16 cellular contexts compared by ENCODE assay signal in the genomic region with DNA sequence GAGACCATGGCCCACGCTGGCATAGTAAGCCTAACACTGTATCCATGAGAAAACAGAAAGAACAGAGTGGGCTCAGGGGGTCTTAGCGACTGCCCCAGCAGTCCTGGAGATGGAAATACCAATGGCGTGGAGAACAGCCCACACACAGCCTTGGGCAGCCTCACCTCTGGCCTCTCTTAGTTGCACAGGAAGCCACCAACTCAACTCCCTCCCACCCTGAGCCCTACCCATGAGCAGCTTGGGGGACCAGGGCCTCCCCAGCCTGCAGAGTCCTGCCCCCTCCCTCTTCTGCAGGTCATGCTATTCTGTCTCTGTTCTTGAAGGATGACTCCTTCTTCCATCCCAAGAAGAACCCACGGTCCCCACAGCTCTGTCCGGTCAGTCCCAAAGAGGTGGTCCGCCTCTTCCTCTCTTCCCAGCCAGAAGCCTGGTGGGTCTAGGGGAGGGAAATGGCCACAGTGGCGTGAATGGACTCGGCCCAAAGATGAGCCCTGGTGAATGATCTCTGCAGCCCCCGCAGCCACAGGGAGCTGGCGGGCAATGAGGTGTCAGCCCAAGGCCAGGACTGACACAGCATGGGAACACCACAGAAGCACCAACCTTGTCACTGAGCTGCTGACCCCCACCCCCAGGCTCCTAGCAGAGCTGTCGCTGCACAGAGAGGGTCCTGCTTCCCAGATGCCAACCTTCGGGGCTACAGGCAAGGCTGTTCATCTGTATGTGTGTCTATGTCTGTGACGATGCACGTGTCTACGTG.
"Had no signal": no experiment of that assay in that cellular context is flagged by ENCODE, and none has a peak within 500 bp of the region (broad histone marks: within the 10 kb centered on the region; RNA-seq: fewer than 3 reads in every experiment).

No MANE protein-coding gene starts in this region.

- H3K4me1 Mint-ChIP-seq: central memory CD8-positive, alpha-beta T cell; naive B cell had no signal

- H3K36me3 Mint-ChIP-seq: activated naive CD4-positive, alpha-beta T cell treated with anti-CD3 and anti-CD28 coated beads, Interleukin-2, amount 50 U/mL, for 72 hours; naive B cell had no signal

- H3K9me3 Mint-ChIP-seq: activated CD8-positive, alpha-beta T cell treated with anti-CD3 and anti-CD28 coated beads for 36 hours; activated naive CD4-positive, alpha-beta T cell treated with anti-CD3 and anti-CD28 coated beads, Interleukin-2, amount 50 U/mL, for 72 hours; activated T-cell treated with anti-CD3 and anti-CD28 coated beads, Interleukin-2, amount 50 U/mL, for 4 hours; central memory CD8-positive, alpha-beta T cell; naive B cell had no signal

- H3K27me3 ChIP-seq: body of pancreas, heart left ventricle, tibial nerve had no signal

- H3K27me3 Mint-ChIP-seq: activated CD8-positive, alpha-beta T cell treated with anti-CD3 and anti-CD28 coated beads for 36 hours had no signal

- DNase-seq: activated CD4-positive, alpha-beta T cell treated with anti-CD3 and anti-CD28 coated beads for 4 hours; activated CD8-positive, alpha-beta T cell treated with anti-CD3 and anti-CD28 coated beads for 36 hours; activated gamma-delta T cell; activated T-cell treated with anti-CD3 and anti-CD28 coated beads, Interleukin-2, amount 50 U/mL, for 4 hours; amygdala; body of pancreas; effector CD8-positive, alpha-beta T cell; heart left ventricle; left colon; naive B cell had no signal

- H3K4me3 ChIP-seq: body of pancreas, lung, skin epidermis, tibial nerve had no signal

- H3K4me3 Mint-ChIP-seq: activated CD8-positive, alpha-beta T cell treated with anti-CD3 and anti-CD28 coated beads for 36 hours; activated T-cell treated with anti-CD3 and anti-CD28 coated beads, Interleukin-2, amount 50 U/mL, for 4 hours; central memory CD8-positive, alpha-beta T cell; naive B cell; WTC11 had no signal

- H3K9me3 ChIP-seq: body of pancreas, tibial nerve had no signal

- ATAC-seq: activated CD8-positive, alpha-beta T cell treated with anti-CD3 and anti-CD28 coated beads for 36 hours; activated naive CD4-positive, alpha-beta T cell treated with anti-CD3 and anti-CD28 coated beads, Interleukin-2, amount 50 U/mL, for 72 hours; activated T-cell treated with anti-CD3 and anti-CD28 coated beads, Interleukin-2, amount 50 U/mL, for 4 hours; heart left ventricle; left colon; WTC11 had no signal

- H3K27ac ChIP-seq: body of pancreas, tibial nerve had no signal

- H3K27ac Mint-ChIP-seq: activated CD8-positive, alpha-beta T cell treated with anti-CD3 and anti-CD28 coated beads for 36 hours; activated naive CD4-positive, alpha-beta T cell treated with anti-CD3 and anti-CD28 coated beads, Interleukin-2, amount 50 U/mL, for 72 hours; naive B cell; WTC11 had no signal

- H3K36me3 ChIP-seq: heart left ventricle, tibial nerve had no signal
